Comparison of ENCODE assay signal across 9 cellular contexts in genomic region chr1:230084408-230085177, GRCh38. TPM values are rescaled to one million over a fixed set of nuclear protein-coding genes. Genes with fewer than 3 reads are reported as not detected.
DNase-seq lines count a peak whose midpoint lies in the region; ATAC-seq and TF ChIP-seq lines count a peak whose summit lies in the region.
"Had no signal": no experiment of that assay in that cellular context is flagged by ENCODE, and none has a peak within 500 bp of the region (broad histone marks: within the 10 kb centered on the region; RNA-seq: fewer than 3 reads in every experiment).

No MANE protein-coding gene starts in this region.

- H3K4me1 Mint-ChIP-seq in Calu3 (ENCODE audit: low read depth, unreplicated experiment) = peaks cover 74% of the 10 kb centered on the region
- peaks cover 67% of the 10 kb centered on the region for H3K4me1 Mint-ChIP-seq in activated CD8-positive, alpha-beta T cell treated with anti-CD3 and anti-CD28 coated beads for 36 hours (ENCODE audit: low read depth)

- peak; percentile 86 for DNase-seq in Calu3
- DNase-seq in activated CD8-positive, alpha-beta T cell treated with anti-CD3 and anti-CD28 coated beads for 36 hours = peak; percentile 88
- peak; percentile 90 for DNase-seq in fibroblast of gingiva (ENCODE audit: low read depth)
- DNase-seq in sigmoid colon = no peak
- no peak for DNase-seq in NCI-H1417 treated with DMSO at 0.1 percent for 48 hours (lab: John Stamatoyannopoulos, UW)
- DNase-seq in lower leg skin (ENCODE audit: low spot score in 2 of 2) = no peak

- ATAC-seq in activated CD8-positive, alpha-beta T cell treated with anti-CD3 and anti-CD28 coated beads for 36 hours = peak; percentile 94
- ATAC-seq in HG02798 (IDR thresholded peaks at IDR 0.05; ENCODE audit: poor library complexity, unreplicated experiment) = no peak

- H3K4me1 ChIP-seq in KMS-11 (ENCODE audit: low read depth, poor library complexity, severe bottlenecking) (peaks cover 78% of the 10 kb centered on the region), sigmoid colon (peaks cover 0 to 69% (median 47%) of the 10 kb centered on the region in 4 donors)

- H3K27me3 ChIP-seq in KMS-11 (ENCODE audit: insufficient read depth, low read depth) = no peaks in the 10 kb centered on the region
- no peaks in the 10 kb centered on the region for H3K27me3 ChIP-seq in sigmoid colon

- H3K4me2 ChIP-seq in KMS-11 = peak overlapping the region; percentile 97

- H3K27ac ChIP-seq in KMS-11 (peak overlapping the region; percentile 89), sigmoid colon (peak overlapping the region; percentile 54 to 81 (median 71))

- TF ChIP-seq POLR2A in sigmoid colon (IDR thresholded peaks at IDR 0.05) = no peak
- no peak for TF ChIP-seq POLR2A in lower leg skin (IDR thresholded peaks at IDR 0.05)

- H3K27me3 Mint-ChIP-seq in Calu3 (ENCODE audit: unreplicated experiment) = no peaks in the 10 kb centered on the region
- peaks cover 2% of the 10 kb centered on the region for H3K27me3 Mint-ChIP-seq in activated CD8-positive, alpha-beta T cell treated with anti-CD3 and anti-CD28 coated beads for 36 hours

- CTCF ChIA-PET in Calu3 (lab: Charles Lee) = interaction anchor here (0.6 to 1.9 kb wide), 5 partner anchors 17 to 424 kb away, joined by 3 to 6 read pairs (median 3); no protein-coding TSS in a partner anchor
- CTCF ChIA-PET in activated CD8-positive, alpha-beta T cell treated with anti-CD3 and anti-CD28 coated beads for 36 hours (lab: Charles Lee) = interaction anchor here (0.9 to 2.5 kb wide), 6 partner anchors 17 to 39 kb away, joined by 3 to 10 read pairs (median 4); no protein-coding TSS in a partner anchor

- TF ChIP-seq EP300 in sigmoid colon (IDR thresholded peaks at IDR 0.05) = no peak

- H3K4me3 ChIP-seq in KMS-11 (IDR thresholded peaks at IDR 0.05; ENCODE audit: insufficient read depth, low read depth, low read length) (peak overlapping the region; percentile 45), sigmoid colon (no peak overlapping the region), lower leg skin (ENCODE audit: low read depth, poor library complexity, severe bottlenecking) (no peak overlapping the region)

- peak overlapping the region; percentile 96 for H3K27ac Mint-ChIP-seq in Calu3 (ENCODE audit: unreplicated experiment)
- peak overlapping the region; percentile 88 for H3K27ac Mint-ChIP-seq in activated CD8-positive, alpha-beta T cell treated with anti-CD3 and anti-CD28 coated beads for 36 hours

- no TSS peak for BruUV-seq in Calu3 (replicated peaks; lab: Mats Ljungman, UMichigan)

- peaks cover 26% of the 10 kb centered on the region for H3K36me3 Mint-ChIP-seq in Calu3 (ENCODE audit: insufficient read depth, unreplicated experiment)
- peaks cover 35% of the 10 kb centered on the region for H3K36me3 Mint-ChIP-seq in activated CD8-positive, alpha-beta T cell treated with anti-CD3 and anti-CD28 coated beads for 36 hours (ENCODE audit: low read depth)

- H3K36me3 ChIP-seq in KMS-11 (ENCODE audit: insufficient read depth) (no peaks in the 10 kb centered on the region), sigmoid colon (peaks cover 0 to 3% (median 0%) of the 10 kb centered on the region in 4 donors)

- TF ChIP-seq CTCF in Calu3 (IDR thresholded peaks at IDR 0.05; ENCODE audit: unreplicated experiment) (no peak), KMS-11 (conservative IDR thresholded peaks at IDR 0.05; ENCODE audit: low read depth, low read length) (no peak), sigmoid colon (IDR thresholded peaks at IDR 0.05) (no peak), lower leg skin (IDR thresholded peaks at IDR 0.05) (no peak)
- TF ChIP-seq CTCF in activated CD8-positive, alpha-beta T cell treated with anti-CD3 and anti-CD28 coated beads for 36 hours (IDR thresholded peaks at IDR 0.05) = no peak

- H3K9me3 ChIP-seq in sigmoid colon = peaks cover 0 to 3% (median 0%) of the 10 kb centered on the region in 4 donors

- no peak overlapping the region for H2AFZ ChIP-seq in KMS-11 (ENCODE audit: low read depth)

- H3K79me2 ChIP-seq in KMS-11 (ENCODE audit: insufficient read depth, low read depth) = peaks cover 99% of the 10 kb centered on the region

- WGBS in sigmoid colon, 2 donors = 63 to 78% methylated on average over 9 of the region's 9 CpGs
- 28 to 31% methylated on average over 9 of the region's 9 CpGs for WGBS in lower leg skin, 2 donors

- 0 out of 2 replicates have a peak, but pooled peaks cover 6% of the 10 kb centered on the region for H4K20me1 ChIP-seq in KMS-11 (ENCODE audit: insufficient read depth)

- POLR2A ChIA-PET in activated CD8-positive, alpha-beta T cell treated with anti-CD3 and anti-CD28 coated beads for 36 hours (lab: Charles Lee) = interaction anchor here (1.1 to 5.3 kb wide), 8 partner anchors 12 to 193 kb away, joined by 3 to 32 read pairs (median 6); no protein-coding TSS in a partner anchor

- intact Hi-C loops in Calu3 (cut with micrococcal nuclease; ENCODE audit: unreplicated experiment) (loop anchor here (1.0 to 2.0 kb wide), 2 partner anchors 16 to 17 kb away; no protein-coding TSS in a partner anchor), sigmoid colon (cut with DNase I) (no loop called here), lower leg skin (cut with DNase I; ENCODE audit: low total_unique reads) (no loop called here)
- intact Hi-C loops in activated CD8-positive, alpha-beta T cell treated with anti-CD3 and anti-CD28 coated beads for 36 hours (cut with micrococcal nuclease) = no loop called here

- no peaks in the 10 kb centered on the region for H3K9me3 Mint-ChIP-seq in Calu3 (ENCODE audit: low read depth, unreplicated experiment)
- peaks cover 4% of the 10 kb centered on the region for H3K9me3 Mint-ChIP-seq in activated CD8-positive, alpha-beta T cell treated with anti-CD3 and anti-CD28 coated beads for 36 hours

- peak overlapping the region; percentile 62 for H3K9ac ChIP-seq in KMS-11

- peak overlapping the region; percentile 61 for H3K4me3 Mint-ChIP-seq in Calu3 (ENCODE audit: low read depth, unreplicated experiment)
- H3K4me3 Mint-ChIP-seq in activated CD8-positive, alpha-beta T cell treated with anti-CD3 and anti-CD28 coated beads for 36 hours = peak overlapping the region; percentile 9
- H3K4me3 Mint-ChIP-seq: neural crest cell had no signal

RNA-seq across cellular contexts. Expression of gene GALNT2, which starts 17.6 kb away (rescaled TPM):
- 136 and 141 TPM in 2 replicates for total RNA-seq in Calu3 (2022)
- total RNA-seq in activated CD8-positive, alpha-beta T cell treated with anti-CD3 and anti-CD28 coated beads for 36 hours = 10 to 100 TPM; 40.1 to 42.3 TPM
- 10 to 100 TPM; 32.6 to 38.5 (median 37.8) TPM for total RNA-seq in sigmoid colon
- 10 to 100 TPM in 1 of 3 donors, 1 to 10 TPM in 2; 8.4 to 43.8 (median 9.5) TPM for polyA plus RNA-seq in sigmoid colon
- total RNA-seq in lower leg skin = 10 to 100 TPM; 11.0 to 31.0 (median 20.2) TPM

Comparison
In these comparisons a context has a peak if more than half of its experiments do, and no peak if none do; other contexts are left out.
1. DNase-seq: peak in Calu3 (single experiment), activated CD8-positive, alpha-beta T cell treated with anti-CD3 and anti-CD28 coated beads for 36 hours (single experiment) and fibroblast of gingiva (single experiment); none in sigmoid colon (single experiment), NCI-H1417 treated with DMSO at 0.1 percent for 48 hours (single experiment) and lower leg skin (0 of 2).